1 cellular context compared by ENCODE assay signal in genomic region chr3:186280737-186281136, GRCh38.
TF ChIP-seq lines count a peak whose summit lies in the region.

No MANE protein-coding gene starts in this region.

TF ChIP-seq in GM23338, 12 proteins besides CTCF, POLR2A, EP300 and RAD21 (continued from another document):
- TF ChIP-seq REST (IDR thresholded peaks at IDR 0.05; ENCODE audit: unreplicated experiment) (no peak), ZNF331 (CRISPR knock-in tag; IDR thresholded peaks at IDR 0.05; ENCODE audit: low read depth) (no peak), POLR2AphosphoS5 (IDR thresholded peaks at IDR 0.05; ENCODE audit: low read depth) (no peak)
